18 cellular contexts compared by ENCODE assay signal in the genomic region with DNA sequence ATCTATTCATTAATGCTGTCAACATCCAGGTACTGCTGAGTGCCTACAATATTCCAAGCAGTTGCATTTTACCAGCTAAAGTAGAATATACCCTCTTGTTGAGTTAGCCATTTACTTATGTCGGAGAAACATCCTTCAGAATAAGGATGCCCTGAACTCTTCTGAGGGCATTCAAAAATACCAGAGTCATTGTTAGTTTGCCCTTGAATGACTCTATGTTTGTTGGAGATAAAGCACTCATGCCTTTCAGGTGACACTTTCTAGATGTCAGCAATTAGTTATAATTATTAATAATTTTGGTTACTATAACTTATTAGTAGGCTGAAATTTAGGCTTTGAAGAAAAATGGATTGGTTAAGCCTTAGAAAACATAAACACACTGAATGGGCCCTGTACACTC.
DNase-seq lines count a peak whose midpoint lies in the region; ATAC-seq and TF ChIP-seq lines count a peak whose summit lies in the region.
"Had no signal": no experiment of that assay in that cellular context is flagged by ENCODE, and none has a peak within 500 bp of the region (broad histone marks: within the 10 kb centered on the region; RNA-seq: fewer than 3 reads in every experiment).

No MANE protein-coding gene starts in this region.

- TF ChIP-seq CTCF in Panc1 (IDR thresholded peaks at IDR 0.05) (no peak), parathyroid adenoma (IDR thresholded peaks at IDR 0.05) (no peak), Caco-2 (IDR thresholded peaks at IDR 0.05; ENCODE audit: insufficient read depth in 1 of 2, low read depth in 1 of 2, low read length in 1 of 2, severe bottlenecking in 1 of 2, unreplicated experiment in 1 of 2) (no peak)

- H2AFZ ChIP-seq in GM23248 (0 out of 2 replicates have a peak overlapping the region, but pooled peaks have one; percentile 4), parathyroid adenoma (peak overlapping the region; percentile 16)

- no peaks in the 10 kb centered on the region for H3K36me3 Mint-ChIP-seq in Caco-2 (ENCODE audit: insufficient read depth, unreplicated experiment)
- H3K36me3 Mint-ChIP-seq: CD8-positive, alpha-beta T cell had no signal

- ATAC-seq in Panc1: no peak
- ATAC-seq: A549; CD8-positive, alpha-beta T cell had no signal

- no peaks in the 10 kb centered on the region for H3K9me3 Mint-ChIP-seq in Caco-2 (ENCODE audit: unreplicated experiment)
- H3K9me3 Mint-ChIP-seq: CD4-positive, alpha-beta T cell; CD8-positive, alpha-beta T cell had no signal

- BruUV-seq in Panc1 (replicated peaks; lab: Mats Ljungman, UMichigan) (no TSS peak), Caco-2 (replicated peaks; lab: Mats Ljungman, UMichigan) (no TSS peak)

- intact Hi-C loops in Panc1 (cut with micrococcal nuclease; ENCODE audit: unreplicated experiment) (no loop called here), Caco-2 (cut with micrococcal nuclease; ENCODE audit: unreplicated experiment) (no loop called here)

- POLR2A ChIA-PET in Panc1 (lab: Charles Lee): no interaction called here
- POLR2A ChIA-PET in Caco-2 (lab: Charles Lee): no interaction called here

- H3K4me1 ChIP-seq in GM23248 (ENCODE audit: insufficient read depth) (peaks cover 30% of the 10 kb centered on the region), Panc1 (ENCODE audit: control insufficient read depth, insufficient read depth, low read length) (peaks cover 31% of the 10 kb centered on the region), parathyroid adenoma (peaks cover 34% of the 10 kb centered on the region), Caco-2 (peaks cover 16% of the 10 kb centered on the region)

- no peaks in the 10 kb centered on the region for H3K27me3 Mint-ChIP-seq in Caco-2 (ENCODE audit: insufficient read depth, unreplicated experiment)

- CTCF ChIA-PET in Panc1 (lab: Charles Lee) (no interaction called here), Caco-2 (lab: Charles Lee) (no interaction called here)

- H3K36me3 ChIP-seq in GM23248 (ENCODE audit: low read depth): no peaks in the 10 kb centered on the region
- H3K36me3 ChIP-seq in Panc1 (ENCODE audit: control insufficient read depth, insufficient read depth, low read length): no peaks in the 10 kb centered on the region
- no peaks in the 10 kb centered on the region for H3K36me3 ChIP-seq in parathyroid adenoma (ENCODE audit: control insufficient read depth, insufficient read depth, low read length)
- no peaks in the 10 kb centered on the region for H3K36me3 ChIP-seq in Caco-2 (ENCODE audit: control insufficient read depth, insufficient read depth, low read length)
- H3K36me3 ChIP-seq: BLaER1 treated with 17β-estradiol and CSF1 and Interleukin-3, amounts not matched to agents 10 nM and 100 nM had no signal

- H3F3A ChIP-seq in GM23248 (ENCODE audit: insufficient read depth): peaks cover 35% of the 10 kb centered on the region

- H3K9ac ChIP-seq in GM23248 (no peak overlapping the region), parathyroid adenoma (no peak overlapping the region)
- H3K9ac ChIP-seq: BLaER1 treated with 17β-estradiol and CSF1 and Interleukin-3, amounts not matched to agents 10 nM and 100 nM had no signal

- H4K20me1 ChIP-seq in GM23248 (ENCODE audit: insufficient read depth): no peaks in the 10 kb centered on the region
- H4K20me1 ChIP-seq: BLaER1 treated with 17β-estradiol and CSF1 and Interleukin-3, amounts not matched to agents 10 nM and 100 nM had no signal

- in situ Hi-C loops in GM23248 (cut with MboI): no loop called here
- in situ Hi-C loops in Panc1 (cut with HindIII; ENCODE audit: low pct_unique_long_range_greater_than_20kb, low sequenced_read_pairs): no loop called here

- H3K27me3 ChIP-seq in GM23248 (replicated peaks; ENCODE audit: insufficient read depth): no peaks in the 10 kb centered on the region
- no peaks in the 10 kb centered on the region for H3K27me3 ChIP-seq in Panc1 (ENCODE audit: control insufficient read depth, insufficient read depth, low read length)
- no peaks in the 10 kb centered on the region for H3K27me3 ChIP-seq in parathyroid adenoma (ENCODE audit: control insufficient read depth, insufficient read depth, low read length)
- H3K27me3 ChIP-seq in Caco-2 (replicated peaks; ENCODE audit: control insufficient read depth, insufficient read depth, low read length): no peaks in the 10 kb centered on the region
- H3K27me3 ChIP-seq: BLaER1 treated with 17β-estradiol and CSF1 and Interleukin-3, amounts not matched to agents 10 nM and 100 nM had no signal

- H3K4me3 ChIP-seq in GM23248: no peak overlapping the region
- no peak overlapping the region for H3K4me3 ChIP-seq in Panc1 (ENCODE audit: low read depth in 2 of 2, low read length in 2 of 2)
- no peak overlapping the region for H3K4me3 ChIP-seq in parathyroid adenoma (ENCODE audit: low read depth, low read length)
- no peak overlapping the region for H3K4me3 ChIP-seq in Caco-2 (ENCODE audit: low read depth, low read length)
- H3K4me3 ChIP-seq: A549; BLaER1 treated with 17β-estradiol and CSF1 and Interleukin-3, amounts not matched to agents 10 nM and 100 nM had no signal

- no peak overlapping the region for H3K27ac ChIP-seq in GM23248
- peak overlapping the region; percentile 99 for H3K27ac ChIP-seq in Panc1 (ENCODE audit: low read length)
- peak overlapping the region; percentile 20 for H3K27ac ChIP-seq in parathyroid adenoma
- H3K27ac ChIP-seq: 22Rv1; BLaER1 treated with 17β-estradiol and CSF1 and Interleukin-3, amounts not matched to agents 10 nM and 100 nM; C4-2B had no signal

- no peak overlapping the region for H3K4me2 ChIP-seq in GM23248 (ENCODE audit: unreplicated experiment)
- no peak overlapping the region for H3K4me2 ChIP-seq in parathyroid adenoma (ENCODE audit: low read length)
- H3K4me2 ChIP-seq: A549; BLaER1 treated with 17β-estradiol and CSF1 and Interleukin-3, amounts not matched to agents 10 nM and 100 nM had no signal

- WGBS in GM23248 (ENCODE audit: low coverage in 1 of 2, low lambda C conversion rate in 2 of 2, missing lambda C conversion rate in 2 of 2), 2 experiments: 100% methylated on average over 1 of the region's 1 CpG

- H3K27ac Mint-ChIP-seq in Caco-2 (ENCODE audit: unreplicated experiment): no peak overlapping the region
- H3K27ac Mint-ChIP-seq: B cell; CD4-positive, alpha-beta T cell; CD8-positive, alpha-beta T cell had no signal

- TF ChIP-seq POLR2A in erythroblast (IDR thresholded peaks at IDR 0.05; ENCODE audit: low read length): no peak

- no peaks in the 10 kb centered on the region for H3K9me2 ChIP-seq in GM23248 (ENCODE audit: insufficient read depth)

- no peak overlapping the region for H3K4me3 Mint-ChIP-seq in Caco-2 (ENCODE audit: unreplicated experiment)
- H3K4me3 Mint-ChIP-seq: B cell; CD4-positive, alpha-beta T cell; CD8-positive, alpha-beta T cell had no signal

- no peaks in the 10 kb centered on the region for H3K9me3 ChIP-seq in GM23248 (ENCODE audit: low read depth)
- peaks cover 16% of the 10 kb centered on the region; the same call in 1 of the 2 replicates for H3K9me3 ChIP-seq in Panc1 (ENCODE audit: control insufficient read depth, insufficient read depth, low read depth, low read length)
- no peaks in the 10 kb centered on the region for H3K9me3 ChIP-seq in parathyroid adenoma (ENCODE audit: control insufficient read depth, low read length)
- H3K9me3 ChIP-seq in Caco-2: no peaks in the 10 kb centered on the region
- H3K9me3 ChIP-seq: A549; BLaER1 treated with 17β-estradiol and CSF1 and Interleukin-3, amounts not matched to agents 10 nM and 100 nM had no signal

- peaks cover 6% of the 10 kb centered on the region for H3K4me1 Mint-ChIP-seq in Caco-2 (ENCODE audit: low read depth, unreplicated experiment)
- H3K4me1 Mint-ChIP-seq: B cell had no signal

- no peak for DNase-seq in GM23248
- DNase-seq in Panc1 (ENCODE audit: low read depth, low spot score): no peak
- DNase-seq in erythroblast (lab: John Stamatoyannopoulos, UW): peak; percentile 29 to 64
- no peak for DNase-seq in Caco-2
- DNase-seq in stimulated activated CD4-positive, alpha-beta T cell treated with anti-CD3 and anti-CD28 coated beads, Interleukin-2, amount 100 ng/mL, for 48 hours: no peak
- DNase-seq in DMS153 (lab: John Stamatoyannopoulos, UW): no peak
- DNase-seq: AML-193; CD4-positive, alpha-beta T cell; CD8-positive, alpha-beta T cell; DMS 273 treated with DMSO at 0.1 percent for 48 hours; DMS79 treated with DMSO at 0.1 percent for 48 hours; GF-D8 had no signal

- no peaks in the 10 kb centered on the region for H3K79me2 ChIP-seq in GM23248 (ENCODE audit: insufficient read depth)
- no peaks in the 10 kb centered on the region for H3K79me2 ChIP-seq in parathyroid adenoma

Comparison
In these comparisons a context has a peak if more than half of its experiments do, and no peak if none do; other contexts are left out.
1. DNase-seq: peak in erythroblast (2 of 2); none in GM23248 (single experiment), Panc1 (single experiment), Caco-2 (0 of 2), stimulated activated CD4-positive, alpha-beta T cell treated with anti-CD3 and anti-CD28 coated beads, Interleukin-2, amount 100 ng/mL, for 48 hours (0 of 2) and DMS153 (single experiment).